ENCODE assay signal across 25 cellular contexts in the genomic region with DNA sequence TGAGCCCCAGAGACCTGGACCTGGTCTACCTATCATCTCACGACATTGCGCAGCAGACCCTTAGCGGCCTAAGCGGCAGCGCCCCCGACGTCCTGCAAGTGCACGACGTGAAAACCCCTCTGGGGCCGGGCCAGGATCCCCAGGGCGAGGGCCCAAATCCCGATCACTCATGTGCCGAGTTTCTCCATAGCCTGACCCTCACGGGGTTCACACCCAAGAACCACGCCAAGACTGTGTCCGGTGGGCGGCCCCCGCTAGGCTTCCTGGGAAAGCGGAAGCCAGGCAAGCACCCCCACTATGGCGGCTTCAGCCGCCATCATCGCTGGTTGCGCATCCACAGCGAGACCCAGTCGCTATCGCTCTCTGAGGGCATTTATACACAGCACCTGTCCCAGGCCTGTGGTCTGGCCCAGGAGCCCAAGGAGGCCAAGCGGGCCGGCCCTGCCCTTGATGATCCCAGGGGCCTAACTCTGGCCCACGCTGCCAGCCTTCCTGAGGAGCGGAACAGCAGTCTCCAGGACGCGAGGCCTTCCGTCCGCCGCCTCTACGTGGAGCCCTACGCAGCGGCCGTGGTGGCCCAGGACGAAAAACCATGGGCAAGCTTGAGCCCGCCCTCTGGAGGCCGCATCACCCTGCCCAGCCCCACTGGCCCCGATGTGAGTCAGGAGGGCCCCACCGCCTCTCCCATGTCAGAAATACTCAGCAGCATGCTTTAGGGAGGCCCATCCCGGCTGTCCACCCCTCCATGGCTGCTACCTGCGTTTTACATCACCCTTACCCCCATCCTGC.
"Had no signal": no experiment of that assay in that cellular context is flagged by ENCODE, and none has a peak within 500 bp of the region (broad histone marks: within the 10 kb centered on the region; RNA-seq: fewer than 3 reads in every experiment).

No MANE protein-coding gene starts in this region.

- H3K27ac Mint-ChIP-seq: activated CD8-positive, alpha-beta T cell treated with anti-CD3 and anti-CD28 coated beads, Interleukin-2, amount 10 ng/mL, durations not matched to agents 7 days and 5 days; activated naive CD4-positive, alpha-beta T cell treated with anti-CD3 and anti-CD28 coated beads, Interleukin-2, amount 50 U/mL, for 24 hours; activated T-helper 1 cell treated with anti-CD3 and anti-CD28 coated beads, Interleukin-12 subunit alpha, Interleukin-12 subunit beta, Interleukin-2, Interleukin-4 antibody, amounts not matched to agents 30 ng/mL and 10 ng/mL and 1 ng/mL, durations not matched to agents 14 hours and 24 hours and 36 hours; immature natural killer cell; mesothelial cell of epicardium; naive thymus-derived CD8-positive, alpha-beta T cell had no signal

- H3K4me3 Mint-ChIP-seq: activated CD8-positive, alpha-beta T cell treated with anti-CD3 and anti-CD28 coated beads, Interleukin-2, amount 10 ng/mL, durations not matched to agents 7 days and 5 days; activated naive CD4-positive, alpha-beta T cell treated with anti-CD3 and anti-CD28 coated beads, Interleukin-2, amount 50 U/mL, for 24 hours; activated T-helper 1 cell treated with anti-CD3 and anti-CD28 coated beads, Interleukin-12 subunit alpha, Interleukin-12 subunit beta, Interleukin-2, Interleukin-4 antibody, amounts not matched to agents 30 ng/mL and 10 ng/mL and 1 ng/mL, durations not matched to agents 14 hours and 24 hours and 36 hours; immature natural killer cell; mesothelial cell of epicardium; naive thymus-derived CD8-positive, alpha-beta T cell had no signal

- H3K36me3 Mint-ChIP-seq: activated naive CD4-positive, alpha-beta T cell treated with anti-CD3 and anti-CD28 coated beads, Interleukin-2, amount 50 U/mL, for 24 hours; immature natural killer cell; mesothelial cell of epicardium; naive thymus-derived CD8-positive, alpha-beta T cell had no signal

- H3K9me3 Mint-ChIP-seq: activated naive CD4-positive, alpha-beta T cell treated with anti-CD3 and anti-CD28 coated beads, Interleukin-2, amount 50 U/mL, for 24 hours; activated T-helper 1 cell treated with anti-CD3 and anti-CD28 coated beads, Interleukin-12 subunit alpha, Interleukin-12 subunit beta, Interleukin-2, Interleukin-4 antibody, amounts not matched to agents 30 ng/mL and 10 ng/mL and 1 ng/mL, durations not matched to agents 14 hours and 24 hours and 36 hours; immature natural killer cell; mesothelial cell of epicardium; naive thymus-derived CD8-positive, alpha-beta T cell had no signal

- H3K27me3 ChIP-seq: body of pancreas, left lung, stomach, suprapubic skin, transverse colon, vagina had no signal

- H3K27me3 Mint-ChIP-seq: activated naive CD4-positive, alpha-beta T cell treated with anti-CD3 and anti-CD28 coated beads, Interleukin-2, amount 50 U/mL, for 24 hours had no signal

- H3K4me1 Mint-ChIP-seq: activated naive CD4-positive, alpha-beta T cell treated with anti-CD3 and anti-CD28 coated beads, Interleukin-2, amount 50 U/mL, for 24 hours; immature natural killer cell; mesothelial cell of epicardium; naive thymus-derived CD8-positive, alpha-beta T cell had no signal

- H3K4me3 ChIP-seq: body of pancreas, left lung, prostate gland, stomach, suprapubic skin, transverse colon, vagina had no signal

- H3K4me1 ChIP-seq: body of pancreas, foreskin keratinocyte, left lung, prostate gland, stomach, suprapubic skin, transverse colon, vagina had no signal

- ATAC-seq: activated CD8-positive, alpha-beta T cell treated with anti-CD3 and anti-CD28 coated beads, Interleukin-2, amount 10 ng/mL, durations not matched to agents 7 days and 5 days; body of pancreas; foreskin keratinocyte; left lung; naive thymus-derived CD8-positive, alpha-beta T cell had no signal

- DNase-seq: activated CD4-positive, alpha-beta T cell treated with anti-CD3 and anti-CD28 coated beads for 1 hour; activated CD4-positive, alpha-beta T cell treated with anti-CD3 and anti-CD28 coated beads, Interleukin-2, amount 50 U/mL, for 1 hour; activated CD8-positive, alpha-beta T cell treated with anti-CD3 and anti-CD28 coated beads, Interleukin-2, amount 10 ng/mL, durations not matched to agents 7 days and 5 days; activated gamma-delta T cell; anterior cingulate cortex; body of pancreas; caudate nucleus; dermis blood vessel endothelial cell; effector CD8-positive, alpha-beta T cell; foreskin keratinocyte; immature natural killer cell; kidney glomerular epithelial cell; mammary epithelial cell; naive thymus-derived CD8-positive, alpha-beta T cell; stimulated activated CD4-positive, alpha-beta T cell treated with anti-CD3 and anti-CD28 coated beads, Interleukin-4, amount 100 ng/mL, for 4 hours; stomach; transverse colon had no signal

- H3K9me3 ChIP-seq: body of pancreas, left lung, prostate gland, stomach, suprapubic skin, transverse colon, vagina had no signal

- H3K36me3 ChIP-seq: left lung, prostate gland, stomach, suprapubic skin, transverse colon, vagina had no signal

- H3K27ac ChIP-seq: body of pancreas, foreskin keratinocyte, left lung, prostate gland, stomach, suprapubic skin, transverse colon, vagina, VCaP had no signal
